ENCODE assay signal across 1 cellular context in the genomic region with DNA sequence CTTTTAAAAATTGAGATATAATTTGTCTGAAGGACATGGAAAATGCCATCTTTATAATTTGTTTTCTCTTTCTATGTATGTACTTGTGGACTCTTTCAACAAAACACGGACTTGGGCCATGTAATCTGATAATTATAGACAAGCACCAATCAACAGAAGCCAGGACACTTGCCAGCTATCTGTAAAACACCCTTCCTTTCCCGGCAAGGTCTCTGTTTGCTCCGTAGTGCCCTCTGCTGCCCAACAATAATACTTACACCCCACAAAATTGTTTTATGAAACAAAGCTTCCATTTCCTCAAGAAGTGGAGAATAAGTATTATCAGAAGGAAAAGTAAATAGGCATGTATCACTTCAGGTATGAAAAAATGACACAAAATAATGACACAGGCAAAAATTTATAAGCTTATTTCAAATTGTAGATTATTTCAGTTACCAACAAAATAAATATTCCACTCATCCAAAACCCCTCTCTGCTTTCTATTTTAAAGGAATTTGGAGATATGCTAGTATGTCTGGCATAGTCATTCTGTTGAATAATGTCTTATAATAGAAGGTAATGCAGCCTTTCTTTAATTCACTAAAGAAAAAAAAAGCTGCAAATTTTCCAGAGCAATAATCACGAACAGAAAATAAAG.
TF ChIP-seq lines count a peak whose summit lies in the region.

No MANE protein-coding gene starts in this region.

TF ChIP-seq in K562, 482 proteins besides CTCF, POLR2A, EP300 and RAD21 (continued from another document):
- TF ChIP-seq, protein P1, sequence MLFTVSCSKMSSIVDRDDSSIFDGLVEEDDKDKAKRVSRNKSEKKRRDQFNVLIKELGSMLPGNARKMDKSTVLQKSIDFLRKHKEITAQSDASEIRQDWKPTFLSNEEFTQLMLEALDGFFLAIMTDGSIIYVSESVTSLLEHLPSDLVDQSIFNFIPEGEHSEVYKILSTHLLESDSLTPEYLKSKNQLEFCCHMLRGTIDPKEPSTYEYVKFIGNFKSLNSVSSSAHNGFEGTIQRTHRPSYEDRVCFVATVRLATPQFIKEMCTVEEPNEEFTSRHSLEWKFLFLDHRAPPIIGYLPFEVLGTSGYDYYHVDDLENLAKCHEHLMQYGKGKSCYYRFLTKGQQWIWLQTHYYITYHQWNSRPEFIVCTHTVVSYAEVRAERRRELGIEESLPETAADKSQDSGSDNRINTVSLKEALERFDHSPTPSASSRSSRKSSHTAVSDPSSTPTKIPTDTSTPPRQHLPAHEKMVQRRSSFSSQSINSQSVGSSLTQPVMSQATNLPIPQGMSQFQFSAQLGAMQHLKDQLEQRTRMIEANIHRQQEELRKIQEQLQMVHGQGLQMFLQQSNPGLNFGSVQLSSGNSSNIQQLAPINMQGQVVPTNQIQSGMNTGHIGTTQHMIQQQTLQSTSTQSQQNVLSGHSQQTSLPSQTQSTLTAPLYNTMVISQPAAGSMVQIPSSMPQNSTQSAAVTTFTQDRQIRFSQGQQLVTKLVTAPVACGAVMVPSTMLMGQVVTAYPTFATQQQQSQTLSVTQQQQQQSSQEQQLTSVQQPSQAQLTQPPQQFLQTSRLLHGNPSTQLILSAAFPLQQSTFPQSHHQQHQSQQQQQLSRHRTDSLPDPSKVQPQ (CRISPR knock-in tag; IDR thresholded peaks at IDR 0.05; ENCODE audit: borderline replicate concordance): no peak
- TF ChIP-seq SMARCA5 (IDR thresholded peaks at IDR 0.05): no peak
- TF ChIP-seq, protein P2, sequence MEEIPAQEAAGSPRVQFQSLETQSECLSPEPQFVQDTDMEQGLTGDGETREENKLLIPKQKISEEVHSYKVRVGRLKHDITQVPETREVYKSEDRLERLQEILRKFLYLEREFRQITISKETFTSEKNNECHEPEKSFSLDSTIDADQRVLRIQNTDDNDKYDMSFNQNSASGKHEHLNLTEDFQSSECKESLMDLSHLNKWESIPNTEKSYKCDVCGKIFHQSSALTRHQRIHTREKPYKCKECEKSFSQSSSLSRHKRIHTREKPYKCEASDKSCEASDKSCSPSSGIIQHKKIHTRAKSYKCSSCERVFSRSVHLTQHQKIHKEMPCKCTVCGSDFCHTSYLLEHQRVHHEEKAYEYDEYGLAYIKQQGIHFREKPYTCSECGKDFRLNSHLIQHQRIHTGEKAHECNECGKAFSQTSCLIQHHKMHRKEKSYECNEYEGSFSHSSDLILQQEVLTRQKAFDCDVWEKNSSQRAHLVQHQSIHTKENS (CRISPR knock-in tag; IDR thresholded peaks at IDR 0.05): no peak
- no peak for TF ChIP-seq TGIF2 (CRISPR knock-in tag; IDR thresholded peaks at IDR 0.05)
- no peak for TF ChIP-seq ZNF644 (tag; IDR thresholded peaks at IDR 0.05; ENCODE audit: low read depth)
- TF ChIP-seq TEAD2 (tag; IDR thresholded peaks at IDR 0.05): no peak
